Comparison of ENCODE assay signal across 16 cellular contexts in genomic region chr1:245313581-245313980, GRCh38.
DNase-seq lines count a peak whose midpoint lies in the region; ATAC-seq and TF ChIP-seq lines count a peak whose summit lies in the region.
"Had no signal": no experiment of that assay in that cellular context is flagged by ENCODE, and none has a peak within 500 bp of the region (broad histone marks: within the 10 kb centered on the region; RNA-seq: fewer than 3 reads in every experiment).

No MANE protein-coding gene starts in this region.

- peak overlapping the region; percentile 18; the same call in 1 of the 2 replicates for H2AFZ ChIP-seq in GM23338
- H2AFZ ChIP-seq in mesenchymal stem cell (ENCODE audit: low read depth, low read length): no peak overlapping the region

- no TSS peak for BruUV-seq in Caco-2 (replicated peaks; lab: Mats Ljungman, UMichigan)

- H3K4me1 Mint-ChIP-seq in Caco-2 (ENCODE audit: low read depth, unreplicated experiment): peaks cover 7% of the 10 kb centered on the region
- peaks cover 25% of the 10 kb centered on the region for H3K4me1 Mint-ChIP-seq in GM23338

- H3K23ac ChIP-seq in mesenchymal stem cell (ENCODE audit: low read length in 2 of 2): no peak overlapping the region

- no peak overlapping the region for H3K4ac ChIP-seq in mesenchymal stem cell (ENCODE audit: low read depth in 1 of 2, low read length in 2 of 2)

- no peaks in the 10 kb centered on the region for H3K36me3 ChIP-seq in Caco-2 (ENCODE audit: control insufficient read depth, insufficient read depth, low read length)
- H3K36me3 ChIP-seq in GM23338 (ENCODE audit: insufficient read depth): no peaks in the 10 kb centered on the region
- no peaks in the 10 kb centered on the region for H3K36me3 ChIP-seq in mesenchymal stem cell (ENCODE audit: control insufficient read depth in 1 of 2, insufficient read depth in 2 of 2, low read depth in 1 of 2, low read length in 2 of 2)
- H3K36me3 ChIP-seq: BLaER1 treated with 17β-estradiol and CSF1 and Interleukin-3, amounts not matched to agents 10 nM and 100 nM had no signal

- no peak overlapping the region for H3K9ac ChIP-seq in mesenchymal stem cell (ENCODE audit: low read length)
- H3K9ac ChIP-seq: BLaER1 treated with 17β-estradiol and CSF1 and Interleukin-3, amounts not matched to agents 10 nM and 100 nM had no signal

- H3K4me3 ChIP-seq in AG10803 (ENCODE audit: low read length) (no peak overlapping the region), Caco-2 (ENCODE audit: low read depth, low read length) (no peak overlapping the region), GM23338 (no peak overlapping the region), retinal pigment epithelial cell (ENCODE audit: low read length) (no peak overlapping the region), mesenchymal stem cell (ENCODE audit: insufficient read depth in 1 of 2, low read depth in 1 of 2, low read length in 2 of 2) (no peak overlapping the region)
- H3K4me3 ChIP-seq: BLaER1 treated with 17β-estradiol and CSF1 and Interleukin-3, amounts not matched to agents 10 nM and 100 nM; K562 had no signal

- H2BK120ac ChIP-seq in mesenchymal stem cell (ENCODE audit: low read depth, low read length): no peak overlapping the region

- H3K27ac Mint-ChIP-seq in Caco-2 (ENCODE audit: unreplicated experiment): peak overlapping the region; percentile 23
- H3K27ac Mint-ChIP-seq in GM23338: no peak overlapping the region
- H3K27ac Mint-ChIP-seq: CD8-positive, alpha-beta T cell; H9 had no signal

- H2BK5ac ChIP-seq in mesenchymal stem cell (ENCODE audit: low read depth, low read length, poor library complexity, severe bottlenecking): no peak overlapping the region

- H3K18ac ChIP-seq in mesenchymal stem cell (ENCODE audit: low read depth in 1 of 2, low read length in 2 of 2): no peak overlapping the region

- H4K20me1 ChIP-seq in GM23338 (replicated peaks; ENCODE audit: insufficient read depth): no peaks in the 10 kb centered on the region

- H3K9me3 ChIP-seq in Caco-2 (no peaks in the 10 kb centered on the region), mesenchymal stem cell (ENCODE audit: control insufficient read depth, low read length) (no peaks in the 10 kb centered on the region)
- H3K9me3 ChIP-seq: BLaER1 treated with 17β-estradiol and CSF1 and Interleukin-3, amounts not matched to agents 10 nM and 100 nM had no signal

- no peaks in the 10 kb centered on the region for H3K36me3 Mint-ChIP-seq in Caco-2 (ENCODE audit: insufficient read depth, unreplicated experiment)
- H3K36me3 Mint-ChIP-seq in GM23338 (ENCODE audit: low read depth): no peaks in the 10 kb centered on the region
- H3K36me3 Mint-ChIP-seq: CD8-positive, alpha-beta T cell had no signal

- no peaks in the 10 kb centered on the region for H3K4me1 ChIP-seq in Caco-2
- H3K4me1 ChIP-seq in GM23338 (ENCODE audit: insufficient read depth): peaks cover 13% of the 10 kb centered on the region; the same call in 1 of the 2 replicates
- H3K4me1 ChIP-seq in mesenchymal stem cell (ENCODE audit: control insufficient read depth, insufficient read depth, low read depth, low read length): peaks cover 9% of the 10 kb centered on the region

- H4K91ac ChIP-seq in mesenchymal stem cell (ENCODE audit: low read length): no peak overlapping the region

- H3K79me2 ChIP-seq in GM23338 (replicated peaks; ENCODE audit: insufficient read depth): no peaks in the 10 kb centered on the region

- DNase-seq in AG10803 (ENCODE audit: low read depth): peak; percentile 58
- no peak for DNase-seq in Caco-2
- DNase-seq in GM23338 (ENCODE audit: low spot score): no peak
- DNase-seq in retinal pigment epithelial cell (ENCODE audit: low read depth): peak; percentile 64
- no peak for DNase-seq in T-helper 2 cell
- no peak for DNase-seq in mesenchymal stem cell
- no peak for DNase-seq in Right ventricle myocardium inferior (ENCODE audit: missing footprints)
- DNase-seq: ACHN; CD8-positive, alpha-beta T cell; DMS 273 treated with DMSO at 0.1 percent for 48 hours; DMS53; DND-41; H9; IMR-90 had no signal

- no peak overlapping the region for H4K8ac ChIP-seq in mesenchymal stem cell (ENCODE audit: low read length)

- H3K27ac ChIP-seq in GM23338 (ENCODE audit: low read depth) (no peak overlapping the region), mesenchymal stem cell (ENCODE audit: low read length, poor library complexity, severe bottlenecking) (no peak overlapping the region)
- H3K27ac ChIP-seq: BLaER1 treated with 17β-estradiol and CSF1 and Interleukin-3, amounts not matched to agents 10 nM and 100 nM had no signal

- H3K27me3 ChIP-seq in Caco-2 (replicated peaks; ENCODE audit: control insufficient read depth, insufficient read depth, low read length) (no peaks in the 10 kb centered on the region), GM23338 (ENCODE audit: insufficient read depth) (no peaks in the 10 kb centered on the region), mesenchymal stem cell (ENCODE audit: control insufficient read depth in 1 of 2, insufficient read depth in 1 of 2, low read length in 2 of 2) (peaks cover 4 to 5% of the 10 kb centered on the region in 2 experiments)

- H3K79me1 ChIP-seq in mesenchymal stem cell (replicated peaks; ENCODE audit: low read length, poor library complexity, severe bottlenecking): no peaks in the 10 kb centered on the region

- POLR2A ChIA-PET in Caco-2 (lab: Charles Lee): no interaction called here

- no peak overlapping the region for H2AK5ac ChIP-seq in mesenchymal stem cell (ENCODE audit: low read length, severe bottlenecking)

- H3F3A ChIP-seq in GM23338 (replicated peaks; ENCODE audit: low read depth): no peaks in the 10 kb centered on the region

- no peaks in the 10 kb centered on the region for H3K9me3 Mint-ChIP-seq in Caco-2 (ENCODE audit: unreplicated experiment)
- H3K9me3 Mint-ChIP-seq in GM23338: peaks cover 3% of the 10 kb centered on the region; the same call in 1 of the 3 replicates
- H3K9me3 Mint-ChIP-seq: CD8-positive, alpha-beta T cell had no signal

- H2BK12ac ChIP-seq in mesenchymal stem cell (ENCODE audit: low read length in 2 of 2): no peak overlapping the region

- H3K27me3 Mint-ChIP-seq in Caco-2 (ENCODE audit: insufficient read depth, unreplicated experiment) (no peaks in the 10 kb centered on the region), GM23338 (ENCODE audit: insufficient read depth, low read depth, poor library complexity) (peaks cover 6% of the 10 kb centered on the region)

- 93% methylated on average over 9 of the region's 9 CpGs for WGBS in mesenchymal stem cell

- no peaks in the 10 kb centered on the region for H3K9me2 ChIP-seq in GM23338 (ENCODE audit: insufficient read depth)

- TF ChIP-seq CTCF in AG10803 (conservative IDR thresholded peaks at IDR 0.05; ENCODE audit: low read length) (no peak), Caco-2 (IDR thresholded peaks at IDR 0.05; ENCODE audit: insufficient read depth in 1 of 2, low read depth in 1 of 2, low read length in 1 of 2, severe bottlenecking in 1 of 2, unreplicated experiment in 1 of 2) (no peak), GM23338 (conservative IDR thresholded peaks at IDR 0.05; ENCODE audit: low read depth in 2 of 2) (no peak), retinal pigment epithelial cell (conservative IDR thresholded peaks at IDR 0.05; ENCODE audit: low read depth, low read length) (no peak)

- H3K4me2 ChIP-seq in GM23338 (no peak overlapping the region), mesenchymal stem cell (ENCODE audit: low read length, poor library complexity, severe bottlenecking) (no peak overlapping the region)

- H3K14ac ChIP-seq in mesenchymal stem cell (ENCODE audit: low read length in 2 of 2): no peak overlapping the region

- no peak overlapping the region for H2BK15ac ChIP-seq in mesenchymal stem cell (ENCODE audit: low read depth, poor library complexity, severe bottlenecking)

- H3K4me3 Mint-ChIP-seq in Caco-2 (ENCODE audit: unreplicated experiment): no peak overlapping the region
- no peak overlapping the region for H3K4me3 Mint-ChIP-seq in GM23338
- H3K4me3 Mint-ChIP-seq: CD8-positive, alpha-beta T cell; H9 had no signal

- intact Hi-C loops in Caco-2 (cut with micrococcal nuclease; ENCODE audit: unreplicated experiment) (no loop called here), Right ventricle myocardium inferior (cut with DNase I) (no loop called here)

- no peak for ATAC-seq in GM23338
- no peak for ATAC-seq in Right ventricle myocardium inferior
- ATAC-seq: CD8-positive, alpha-beta T cell; K562 had no signal

- CTCF ChIA-PET in Caco-2 (lab: Charles Lee): no interaction called here

TF ChIP-seq in GM23338, 12 proteins besides CTCF, POLR2A, EP300 and RAD21 (continues in another document):
- TF ChIP-seq ZNF114 (CRISPR knock-in tag; IDR thresholded peaks at IDR 0.05): no peak
- TF ChIP-seq NANOG (IDR thresholded peaks at IDR 0.05; ENCODE audit: borderline replicate concordance): no peak
- TF ChIP-seq REST (IDR thresholded peaks at IDR 0.05; ENCODE audit: unreplicated experiment): no peak
- no peak for TF ChIP-seq EZH2 (IDR thresholded peaks at IDR 0.05; ENCODE audit: low read depth, unreplicated experiment)
- no peak for TF ChIP-seq POLR2AphosphoS5 (IDR thresholded peaks at IDR 0.05; ENCODE audit: low read depth)
- TF ChIP-seq CREB1 (CRISPR knock-in tag; IDR thresholded peaks at IDR 0.05; ENCODE audit: low read depth): no peak
- no peak for TF ChIP-seq JUNB (IDR thresholded peaks at IDR 0.05; ENCODE audit: unreplicated experiment)

Comparison
In these comparisons a context has a peak if more than half of its experiments do, and no peak if none do; other contexts are left out.
1. DNase-seq: peak in AG10803 (single experiment) and retinal pigment epithelial cell (single experiment); none in Caco-2 (0 of 2), GM23338 (single experiment), T-helper 2 cell (0 of 5), mesenchymal stem cell (single experiment) and Right ventricle myocardium inferior (single experiment).